ENCODE assay signal across 20 cellular contexts in genomic region chr10:2935647-2936386, GRCh38.
"Had no signal": no experiment of that assay in that cellular context is flagged by ENCODE, and none has a peak within 500 bp of the region (broad histone marks: within the 10 kb centered on the region; RNA-seq: fewer than 3 reads in every experiment).

No MANE protein-coding gene starts in this region.

- DNase-seq: activated CD4-positive, alpha-beta T cell treated with anti-CD3 and anti-CD28 coated beads for 1 hour; activated gamma-delta T cell treated with Interleukin-2 at 50 U/mL for 16 hours; activated T-cell treated with anti-CD3 and anti-CD28 coated beads, Interleukin-2, amount 50 U/mL, for 1 hour; erythroblast; foreskin fibroblast; heart right ventricle; lower lobe of right lung; naive thymus-derived CD4-positive, alpha-beta T cell; retina; stimulated activated CD4-positive, alpha-beta T cell treated with anti-CD3 and anti-CD28 coated beads, Interleukin-2, amount 100 ng/mL, for 48 hours; stimulated activated CD8-positive, alpha-beta memory T cell treated with anti-CD3 and anti-CD28 coated beads, Interleukin-4, amount 100 ng/mL, for 48 hours; stimulated activated naive CD4-positive, alpha-beta T cell; testis; trophoblast cell; uterus had no signal

- H3K9me3 Mint-ChIP-seq: activated naive CD4-positive, alpha-beta T cell treated with anti-CD3 and anti-CD28 coated beads, Interleukin-2, amount 50 U/mL, for 24 hours; naive thymus-derived CD4-positive, alpha-beta T cell; neural crest cell had no signal

- H3K4me3 ChIP-seq: coronary artery, heart right ventricle, lower lobe of right lung, testis, uterus had no signal

- H3K4me1 Mint-ChIP-seq: activated naive CD4-positive, alpha-beta T cell treated with anti-CD3 and anti-CD28 coated beads, Interleukin-2, amount 50 U/mL, for 24 hours; naive thymus-derived CD4-positive, alpha-beta T cell had no signal

- H3K27ac ChIP-seq: coronary artery, heart right ventricle, lower lobe of right lung, testis, uterus had no signal

- H3K4me1 ChIP-seq: heart right ventricle, lower lobe of right lung, testis, uterus had no signal

- H3K4me3 Mint-ChIP-seq: activated naive CD4-positive, alpha-beta T cell treated with anti-CD3 and anti-CD28 coated beads, Interleukin-2, amount 50 U/mL, for 24 hours; naive thymus-derived CD4-positive, alpha-beta T cell; neural crest cell had no signal

- ATAC-seq: heart right ventricle; left lobe of liver; lower lobe of right lung; naive thymus-derived CD4-positive, alpha-beta T cell had no signal

- H3K9me3 ChIP-seq: heart right ventricle, lower lobe of right lung, testis, uterus had no signal

- H3K36me3 ChIP-seq: heart right ventricle, lower lobe of right lung, uterus had no signal

- H3K27me3 ChIP-seq: testis had no signal

- H3K27ac Mint-ChIP-seq: activated naive CD4-positive, alpha-beta T cell treated with anti-CD3 and anti-CD28 coated beads, Interleukin-2, amount 50 U/mL, for 24 hours; naive thymus-derived CD4-positive, alpha-beta T cell; progenitor cell of endocrine pancreas had no signal

- H3K36me3 Mint-ChIP-seq: activated naive CD4-positive, alpha-beta T cell treated with anti-CD3 and anti-CD28 coated beads, Interleukin-2, amount 50 U/mL, for 24 hours; naive thymus-derived CD4-positive, alpha-beta T cell had no signal
